In the genomic region with DNA sequence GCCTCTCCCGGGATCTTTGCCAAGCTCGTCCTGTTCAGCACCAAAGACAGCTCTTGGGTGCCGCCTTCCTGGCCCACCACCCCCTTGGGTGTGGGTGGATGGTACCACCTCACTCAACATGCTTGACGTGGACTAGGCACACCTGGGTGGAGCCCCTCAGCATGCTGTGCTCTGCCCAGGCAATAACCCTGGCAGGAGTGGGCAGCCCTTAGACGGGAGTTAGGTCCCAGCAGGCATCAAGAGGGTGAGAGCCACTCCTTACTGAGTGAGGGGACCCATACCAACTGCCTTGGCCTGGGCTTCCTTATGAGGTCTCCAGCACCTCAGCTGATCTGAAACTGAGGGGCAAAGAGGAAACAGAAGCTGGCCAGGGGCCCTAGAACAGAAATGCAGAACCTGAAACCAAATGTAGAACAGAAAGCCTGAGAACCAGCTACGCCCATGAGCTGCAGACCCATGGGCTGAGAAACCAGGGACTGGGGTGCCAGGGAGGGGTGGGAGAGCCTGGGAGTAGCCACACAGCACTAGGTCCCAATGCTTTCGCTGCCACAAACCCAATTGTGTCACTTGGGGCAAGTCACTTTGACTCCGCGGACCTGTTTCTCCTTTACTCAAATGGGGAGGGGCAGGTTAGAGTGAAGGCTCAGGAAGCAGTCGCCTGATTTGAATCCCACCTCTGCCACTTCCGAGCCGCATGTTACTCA, we compare ENCODE assay signal across 2 cellular contexts.
TF ChIP-seq lines count a peak whose summit lies in the region.

No MANE protein-coding gene starts in this region.

TF ChIP-seq in SK-N-SH, 30 proteins besides CTCF, POLR2A, EP300 and RAD21 (continued from another document):
- peak; percentile 91 for TF ChIP-seq REST (IDR thresholded peaks at IDR 0.05; ENCODE audit: low read depth, low read length)
- TF ChIP-seq FOXJ3 (CRISPR knock-in tag; IDR thresholded peaks at IDR 0.05), result no peak
- TF ChIP-seq MXI1 (IDR thresholded peaks at IDR 0.05; ENCODE audit: low read depth, low read length), result no peak

TF ChIP-seq in SK-N-SH treated with all-trans-retinoic acid at 6 μM for 48 hours, 23 proteins besides CTCF, POLR2A, EP300 and RAD21 (continued from another document):
- TF ChIP-seq TOX (CRISPR knock-in tag; IDR thresholded peaks at IDR 0.05; ENCODE audit: borderline replicate concordance), result no peak
- no peak for TF ChIP-seq ZNF565 (CRISPR knock-in tag; conservative IDR thresholded peaks at IDR 0.05; ENCODE audit: low read depth)
- TF ChIP-seq GLIS3 (CRISPR knock-in tag; IDR thresholded peaks at IDR 0.05), result no peak
- no peak for TF ChIP-seq RARB (CRISPR knock-in tag; IDR thresholded peaks at IDR 0.05)
TF ChIP-seq in SK-N-SH treated with all-trans-retinoic acid at 6 μM for 48 hours: peak in this region for 0.
